ENCODE assay signal across 15 cellular contexts in the genomic region with DNA sequence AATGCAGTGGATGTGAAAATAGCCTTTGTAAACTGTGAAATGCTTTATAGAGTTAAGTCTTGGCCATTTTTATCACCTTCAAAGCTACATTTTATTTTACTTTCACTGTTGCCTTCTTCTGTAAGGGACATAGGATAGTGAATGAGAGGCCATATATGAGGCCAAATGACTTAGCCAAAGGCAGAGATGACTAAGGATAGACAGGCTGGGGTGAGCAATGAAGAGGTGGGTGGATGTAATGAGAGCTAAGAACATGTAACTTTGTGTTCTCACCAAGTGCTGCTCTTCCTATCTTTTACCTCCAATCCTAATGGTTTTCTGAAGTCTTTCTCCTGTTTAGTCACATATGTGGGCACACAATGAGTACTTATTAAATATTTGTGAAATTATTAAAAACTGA.
A peak's percentile ranks its signal among the peaks of the same experiment; 100 is the strongest.
DNase-seq lines count a peak whose midpoint lies in the region; ATAC-seq and TF ChIP-seq lines count a peak whose summit lies in the region.
"Had no signal": no experiment of that assay in that cellular context is flagged by ENCODE, and none has a peak within 500 bp of the region (broad histone marks: within the 10 kb centered on the region; RNA-seq: fewer than 3 reads in every experiment).

No MANE protein-coding gene starts in this region.

- TF ChIP-seq POLR2A in gastrocnemius medialis (IDR thresholded peaks at IDR 0.05): no peak
- TF ChIP-seq POLR2A in esophagus muscularis mucosa (IDR thresholded peaks at IDR 0.05; ENCODE audit: low read depth): no peak

- in situ Hi-C loops in astrocyte of the spinal cord (cut with HindIII; ENCODE audit: low sequenced_read_pairs): no loop called here
- in situ Hi-C loops in gastrocnemius medialis (cut with MboI; ENCODE audit: low sequenced_read_pairs in 4 of 4): no loop called here

- no peaks in the 10 kb centered on the region for H3K9me3 ChIP-seq in gastrocnemius medialis
- no peaks in the 10 kb centered on the region for H3K9me3 ChIP-seq in esophagus muscularis mucosa

- TF ChIP-seq EP300 in esophagus muscularis mucosa (IDR thresholded peaks at IDR 0.05): no peak

- no peaks in the 10 kb centered on the region for H3K27me3 ChIP-seq in gastrocnemius medialis
- no peaks in the 10 kb centered on the region for H3K27me3 ChIP-seq in esophagus muscularis mucosa

- H3K4me1 ChIP-seq in gastrocnemius medialis (no peaks in the 10 kb centered on the region), esophagus muscularis mucosa (no peaks in the 10 kb centered on the region)

- no peak for ATAC-seq in gastrocnemius medialis
- ATAC-seq: stimulated activated memory B cell treated with anti-CD40 and anti-IgM and Interleukin-4, amounts not matched to agents 10 μg/mL and 1 μg/mL and 100 μg/mL, for 72 hours had no signal

- DNase-seq in AG08395 (ENCODE audit: low spot score) (peak; percentile 5), HCEC 1CT (peak; percentile 59), astrocyte of the spinal cord (ENCODE audit: low read depth, low spot score) (peak; percentile 28), kidney glomerular epithelial cell (lab: John Stamatoyannopoulos, UW) (peak; percentile 10), gastrocnemius medialis (no peak), superior temporal gyrus (ENCODE audit: extremely low spot score) (no peak), esophagus muscularis mucosa (ENCODE audit: extremely low spot score) (no peak), SKM-1 treated with dmso at 0.1 percent for 144 hours (lab: John Stamatoyannopoulos, UW; ENCODE audit: unreplicated experiment) (no peak)
- DNase-seq: activated CD4-positive, alpha-beta memory T cell treated with anti-CD3 and anti-CD28 coated beads for 36 hours; aorta; dermis blood vessel endothelial cell; NCI-H1105 treated with DMSO at 0.1 percent for 48 hours; NCI-H2171 treated with DMSO at 0.1 percent for 48 hours; NK-92 treated with Interleukin-12 subunit alpha and Interleukin-12 subunit beta, amount 100 ng/mL, for 24 hours had no signal

- H3K4me3 ChIP-seq in astrocyte of the spinal cord (ENCODE audit: low read depth, low read length) (no peak overlapping the region), gastrocnemius medialis (no peak overlapping the region), esophagus muscularis mucosa (no peak overlapping the region)

- no peaks in the 10 kb centered on the region for H3K36me3 ChIP-seq in gastrocnemius medialis
- no peaks in the 10 kb centered on the region for H3K36me3 ChIP-seq in esophagus muscularis mucosa

- TF ChIP-seq CTCF in astrocyte of the spinal cord (IDR thresholded peaks at IDR 0.05; ENCODE audit: low read depth, low read length) (no peak), gastrocnemius medialis (IDR thresholded peaks at IDR 0.05 in 4 of 5, conservative IDR thresholded peaks at IDR 0.05 in 1 of 5) (no peak), esophagus muscularis mucosa (IDR thresholded peaks at IDR 0.05) (no peak)

- H3K27ac ChIP-seq in gastrocnemius medialis (no peak overlapping the region), esophagus muscularis mucosa (replicated peaks in 1 of 4) (no peak overlapping the region)

- intact Hi-C loops in gastrocnemius medialis (cut with DNase I; ENCODE audit: low total_unique reads): no loop called here
- intact Hi-C loops in esophagus muscularis mucosa (cut with DNase I): no loop called here

Comparison
In these comparisons a context has a peak if more than half of its experiments do, and no peak if none do; other contexts are left out.
1. DNase-seq: peak in AG08395 (single experiment), HCEC 1CT (single experiment), astrocyte of the spinal cord (single experiment) and kidney glomerular epithelial cell (single experiment); none in gastrocnemius medialis (0 of 2), superior temporal gyrus (single experiment), esophagus muscularis mucosa (single experiment) and SKM-1 treated with dmso at 0.1 percent for 144 hours (single experiment).